Comparison of ENCODE assay signal across 15 cellular contexts in genomic region chr3:114929971-114930732, GRCh38.
DNase-seq lines count a peak whose midpoint lies in the region; ATAC-seq and TF ChIP-seq lines count a peak whose summit lies in the region.
"Had no signal": no experiment of that assay in that cellular context is flagged by ENCODE, and none has a peak within 500 bp of the region (broad histone marks: within the 10 kb centered on the region; RNA-seq: fewer than 3 reads in every experiment).

No MANE protein-coding gene starts in this region.

- no peak overlapping the region for H3K9ac ChIP-seq in endodermal cell (ENCODE audit: extremely low read depth, low read length, poor library complexity, severe bottlenecking)

- intact Hi-C loops in right cardiac atrium (cut with DNase I) (no loop called here), left cardiac atrium (cut with DNase I) (no loop called here), upper lobe of right lung (cut with DNase I) (no loop called here)

- ATAC-seq in right cardiac atrium = no peak
- ATAC-seq in left cardiac atrium = no peak
- no peak for ATAC-seq in upper lobe of right lung
- ATAC-seq in GM21528 (IDR thresholded peaks at IDR 0.05; ENCODE audit: low FRiP score, unreplicated experiment) = no peak

- H3K27me3 ChIP-seq in right cardiac atrium (ENCODE audit: control insufficient read depth, insufficient read depth) (no peaks in the 10 kb centered on the region), endodermal cell (ENCODE audit: control insufficient read depth, insufficient read depth, low read length, poor library complexity, severe bottlenecking) (no peaks in the 10 kb centered on the region), upper lobe of right lung (no peaks in the 10 kb centered on the region)

- no peak overlapping the region for H3K4me3 Mint-ChIP-seq in endodermal cell

- H3K4me1 ChIP-seq in right cardiac atrium (ENCODE audit: control insufficient read depth, insufficient read depth, low read length) (no peaks in the 10 kb centered on the region), endodermal cell (ENCODE audit: control insufficient read depth, insufficient read depth, low read length) (no peaks in the 10 kb centered on the region), upper lobe of right lung (no peaks in the 10 kb centered on the region)

- no peak overlapping the region for H3K4me3 ChIP-seq in right cardiac atrium (ENCODE audit: low read length)
- H3K4me3 ChIP-seq in endodermal cell (ENCODE audit: low read length) = no peak overlapping the region
- H3K4me3 ChIP-seq in upper lobe of right lung = no peak overlapping the region

- no peaks in the 10 kb centered on the region for H3K27me3 Mint-ChIP-seq in endodermal cell (ENCODE audit: insufficient read depth)

- TF ChIP-seq CTCF in endodermal cell (conservative IDR thresholded peaks at IDR 0.05) (no peak), upper lobe of right lung (IDR thresholded peaks at IDR 0.05) (no peak)

- H3K9me3 Mint-ChIP-seq in endodermal cell = no peaks in the 10 kb centered on the region

- H3K27ac ChIP-seq in right cardiac atrium (ENCODE audit: low read length) = no peak overlapping the region
- no peak overlapping the region for H3K27ac ChIP-seq in endodermal cell (ENCODE audit: low read depth, low read length)
- H3K27ac ChIP-seq in upper lobe of right lung = no peak overlapping the region
- H3K27ac ChIP-seq: C4-2B had no signal

- H3K4me1 Mint-ChIP-seq in endodermal cell = no peaks in the 10 kb centered on the region

- WGBS in right cardiac atrium = 97% methylated on average over 21 of the region's 21 CpGs
- 95% methylated on average over 8 to 21 of the region's 21 CpGs for WGBS in endodermal cell (ENCODE audit: insufficient coverage in 1 of 2, insufficient read length in 1 of 2), 2 experiments

- no peaks in the 10 kb centered on the region for H3K36me3 Mint-ChIP-seq in endodermal cell (ENCODE audit: low read depth)

- H3K36me3 ChIP-seq in endodermal cell (ENCODE audit: control insufficient read depth, insufficient read depth, low read length) = no peaks in the 10 kb centered on the region
- H3K36me3 ChIP-seq in upper lobe of right lung = no peaks in the 10 kb centered on the region

- DNase-seq in right cardiac atrium (peak in 2 of 3 donors; percentile 16 to 34), left cardiac atrium (no peak), endodermal cell (peak; percentile 40), iris pigment epithelial cell (ENCODE audit: low read depth) (peak; percentile 11), upper lobe of right lung (peak; percentile 56), NCI-H1694 (lab: John Stamatoyannopoulos, UW) (no peak)
- DNase-seq in activated CD4-positive, alpha-beta T cell treated with anti-CD3 and anti-CD28 coated beads for 4 hours = no peak
- DNase-seq: H7, NCI-H2029, NCI-H2171 treated with DMSO at 0.1 percent for 48 hours, NCI-H748 treated with DMSO at 0.1 percent for 48 hours, OCI-M1, SIG-M5 had no signal

- H3K9me3 ChIP-seq in right cardiac atrium (ENCODE audit: control insufficient read depth, low read length) (no peaks in the 10 kb centered on the region), endodermal cell (ENCODE audit: control insufficient read depth, low read length) (no peaks in the 10 kb centered on the region), upper lobe of right lung (no peaks in the 10 kb centered on the region)

- no peak overlapping the region for H3K27ac Mint-ChIP-seq in endodermal cell

Comparison
In these comparisons a context has a peak if more than half of its experiments do, and no peak if none do; other contexts are left out.
1. DNase-seq: peak in right cardiac atrium (2 of 3), endodermal cell (single experiment), iris pigment epithelial cell (single experiment) and upper lobe of right lung (single experiment); none in left cardiac atrium (single experiment), NCI-H1694 (single experiment) and activated CD4-positive, alpha-beta T cell treated with anti-CD3 and anti-CD28 coated beads for 4 hours (0 of 2).